In the genomic region with DNA sequence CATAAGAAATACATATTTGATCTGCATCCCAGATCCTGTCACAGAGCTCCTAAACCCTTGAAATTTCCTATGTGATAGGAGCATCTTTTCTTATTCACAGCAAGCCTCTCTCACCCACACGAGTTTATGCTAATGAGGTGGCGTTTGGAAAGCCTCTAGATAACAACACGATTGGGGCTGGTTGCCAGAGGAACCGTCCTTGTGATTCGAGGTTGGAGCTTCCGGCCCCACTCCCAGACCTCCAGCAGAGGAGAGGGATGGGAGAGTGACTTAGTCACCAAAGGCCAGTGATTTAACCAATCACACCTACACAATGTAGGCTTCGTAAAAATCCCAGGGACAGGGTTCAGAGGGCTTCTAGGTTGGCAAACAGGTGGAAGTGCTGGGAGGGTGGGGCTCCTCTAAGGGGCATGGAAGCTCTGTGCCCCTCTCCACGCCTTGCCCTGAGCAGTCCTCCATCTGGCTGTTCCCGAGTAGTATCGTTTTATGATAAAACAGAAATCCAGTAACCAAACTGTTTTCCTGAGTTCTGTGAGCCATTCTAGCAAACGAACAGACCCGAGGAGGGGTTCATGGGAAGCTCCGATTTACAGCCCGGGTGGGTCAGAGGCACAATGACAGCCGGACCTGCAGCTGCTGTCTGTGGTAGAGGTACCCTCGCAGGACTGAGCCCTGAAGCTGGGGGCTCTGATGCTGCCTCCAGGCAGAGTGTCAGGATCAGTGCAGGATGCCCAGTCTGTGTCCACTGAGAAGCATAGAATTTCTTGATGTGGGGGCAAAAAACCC, we compare ENCODE assay signal across 16 cellular contexts.
"Had no signal": no experiment of that assay in that cellular context is flagged by ENCODE, and none has a peak within 500 bp of the region (broad histone marks: within the 10 kb centered on the region; RNA-seq: fewer than 3 reads in every experiment).

No MANE protein-coding gene starts in this region.

- DNase-seq: activated CD4-positive, alpha-beta T cell treated with anti-CD3 and anti-CD28 coated beads for 4 hours; activated naive CD4-positive, alpha-beta T cell; aorta; foreskin keratinocyte; heart left ventricle; left lung; mesenchymal stem cell; nephron progenitor cell; stimulated activated CD4-positive, alpha-beta T cell treated with anti-CD3 and anti-CD28 coated beads, Interleukin-2, amount 100 ng/mL, for 24 hours; stimulated activated naive CD8-positive, alpha-beta T cell treated with anti-CD3 and anti-CD28 coated beads, Interleukin-15, Interleukin-2, amounts not matched to agents 100 U/mL and 50 U/mL, for 24 hours; T1000; testis; uterus; WERI-Rb-1 had no signal

- H3K4me3 Mint-ChIP-seq: activated T-helper 1 cell treated with anti-CD3 and anti-CD28 coated beads, Interleukin-12 subunit alpha, Interleukin-12 subunit beta, Interleukin-2, Interleukin-4 antibody, amounts not matched to agents 30 ng/mL and 10 ng/mL and 1 ng/mL, durations not matched to agents 14 hours and 24 hours and 36 hours; nephron progenitor cell had no signal

- ATAC-seq: foreskin keratinocyte; heart left ventricle; left lung; sciatic nerve; stimulated activated naive CD8-positive, alpha-beta T cell treated with anti-CD3 and anti-CD28 coated beads, Interleukin-15, Interleukin-2, amounts not matched to agents 100 U/mL and 50 U/mL, for 24 hours had no signal

- H3K9me3 Mint-ChIP-seq: activated T-helper 1 cell treated with anti-CD3 and anti-CD28 coated beads, Interleukin-12 subunit alpha, Interleukin-12 subunit beta, Interleukin-2, Interleukin-4 antibody, amounts not matched to agents 30 ng/mL and 10 ng/mL and 1 ng/mL, durations not matched to agents 14 hours and 24 hours and 36 hours; nephron progenitor cell had no signal

- H3K27ac Mint-ChIP-seq: activated T-helper 1 cell treated with anti-CD3 and anti-CD28 coated beads, Interleukin-12 subunit alpha, Interleukin-12 subunit beta, Interleukin-2, Interleukin-4 antibody, amounts not matched to agents 30 ng/mL and 10 ng/mL and 1 ng/mL, durations not matched to agents 14 hours and 24 hours and 36 hours; nephron progenitor cell had no signal
